8 cellular contexts compared by ENCODE assay signal in the genomic region with DNA sequence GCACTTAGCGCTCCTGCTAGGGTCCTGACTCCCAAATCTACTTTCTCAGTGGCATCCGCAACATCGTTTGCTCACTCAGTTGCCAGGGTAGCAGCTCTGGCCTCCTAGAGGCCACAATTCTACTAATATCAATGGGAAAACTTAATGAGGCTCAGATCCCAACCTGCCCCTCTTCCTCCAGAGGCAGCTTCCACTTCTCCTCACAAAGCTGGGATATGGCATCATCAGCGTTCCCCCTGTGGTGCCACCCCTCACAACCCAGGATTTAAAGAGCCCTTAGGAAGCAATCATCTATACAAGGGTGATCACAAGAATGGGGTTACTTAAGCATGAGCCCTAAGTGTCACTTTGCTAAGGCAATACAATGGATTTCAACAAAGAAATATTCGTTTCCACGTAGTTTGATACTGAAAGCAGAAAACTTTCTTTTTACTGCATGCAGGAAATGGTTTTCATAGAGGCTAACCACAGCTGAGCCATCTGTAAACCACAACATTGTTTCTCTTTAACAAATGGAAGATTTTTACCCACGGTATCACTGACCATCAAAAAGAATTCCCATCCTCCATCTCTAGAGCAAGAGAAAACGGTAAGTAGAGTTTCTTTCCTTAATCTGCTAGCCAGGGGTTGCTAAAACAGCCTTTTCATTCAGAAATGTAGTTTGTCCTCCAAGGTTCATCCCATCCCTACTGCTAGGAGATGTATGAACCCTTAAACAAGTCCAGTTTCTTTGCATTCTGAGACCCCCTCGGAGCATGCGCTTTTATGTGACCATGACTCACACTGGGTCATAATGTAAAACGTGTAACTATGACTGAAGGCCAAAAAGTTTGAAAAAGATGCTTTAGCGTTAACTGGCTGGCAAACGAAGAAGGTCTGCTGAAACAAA.
A peak's percentile ranks its signal among the peaks of the same experiment; 100 is the strongest.
DNase-seq lines count a peak whose midpoint lies in the region; ATAC-seq and TF ChIP-seq lines count a peak whose summit lies in the region.

No MANE protein-coding gene starts in this region.

- peaks cover 0 to 9% (median 4%) of the 10 kb centered on the region in 4 donors for H3K4me1 ChIP-seq in esophagus muscularis mucosa

- 78% methylated on average over 13 of the region's 13 CpGs for WGBS in esophagus muscularis mucosa

- TF ChIP-seq POLR2A in esophagus muscularis mucosa (IDR thresholded peaks at IDR 0.05; ENCODE audit: low read depth): no peak

- H3K27ac ChIP-seq in esophagus muscularis mucosa (replicated peaks in 1 of 4): no peak overlapping the region

- H3K36me3 Mint-ChIP-seq in activated naive CD4-positive, alpha-beta T cell treated with anti-CD3 and anti-CD28 coated beads, Interleukin-2, amount 50 U/mL, for 72 hours: no peaks in the 10 kb centered on the region

- H3K9me3 ChIP-seq in esophagus muscularis mucosa: no peaks in the 10 kb centered on the region

- TF ChIP-seq CTCF in AG09319 (IDR thresholded peaks at IDR 0.05; ENCODE audit: low read depth, low read length) (no peak; the same call in 1 of the 2 replicates), esophagus muscularis mucosa (IDR thresholded peaks at IDR 0.05) (no peak)

- ATAC-seq in GM19043 (IDR thresholded peaks at IDR 0.05; ENCODE audit: low read depth, unreplicated experiment) (peak; percentile 78), HG03175 (IDR thresholded peaks at IDR 0.05; ENCODE audit: unreplicated experiment) (peak; percentile 75)
- peak; percentile 77 to 87 for ATAC-seq in activated naive CD4-positive, alpha-beta T cell treated with anti-CD3 and anti-CD28 coated beads, Interleukin-2, amount 50 U/mL, for 72 hours

- H3K9me3 Mint-ChIP-seq in activated naive CD4-positive, alpha-beta T cell treated with anti-CD3 and anti-CD28 coated beads, Interleukin-2, amount 50 U/mL, for 72 hours: no peaks in the 10 kb centered on the region

- H3K27ac Mint-ChIP-seq in activated naive CD4-positive, alpha-beta T cell treated with anti-CD3 and anti-CD28 coated beads, Interleukin-2, amount 50 U/mL, for 72 hours: no peak overlapping the region

- intact Hi-C loops in esophagus muscularis mucosa (cut with DNase I): no loop called here

- H3K27me3 ChIP-seq in esophagus muscularis mucosa: no peaks in the 10 kb centered on the region

- no peak for TF ChIP-seq EP300 in esophagus muscularis mucosa (IDR thresholded peaks at IDR 0.05)

- H3K36me3 ChIP-seq in esophagus muscularis mucosa: peaks cover 0 to 5% (median 1%) of the 10 kb centered on the region in 4 donors

- DNase-seq in AG09319 (ENCODE audit: extremely low read depth, low read depth) (peak; percentile 62), myocyte (ENCODE audit: low read depth) (peak; percentile 82), GOT3 (lab: John Stamatoyannopoulos, UW) (no peak), esophagus muscularis mucosa (ENCODE audit: extremely low spot score) (no peak)
- no peak for DNase-seq in activated naive CD4-positive, alpha-beta T cell treated with anti-CD3 and anti-CD28 coated beads, Interleukin-2, amount 50 U/mL, for 72 hours (ENCODE audit: low spot score in 2 of 2)
- DNase-seq in activated CD8-positive, alpha-beta memory T cell treated with anti-CD3 and anti-CD28 coated beads for 24 hours: no peak

- H3K4me3 ChIP-seq in esophagus muscularis mucosa: no peak overlapping the region

Comparison
In these comparisons a context has a peak if more than half of its experiments do, and no peak if none do; other contexts are left out.
1. DNase-seq: peak in AG09319 (single experiment) and myocyte (single experiment); none in activated naive CD4-positive, alpha-beta T cell treated with anti-CD3 and anti-CD28 coated beads, Interleukin-2, amount 50 U/mL, for 72 hours (0 of 2), GOT3 (single experiment), esophagus muscularis mucosa (single experiment) and activated CD8-positive, alpha-beta memory T cell treated with anti-CD3 and anti-CD28 coated beads for 24 hours (single experiment).
2. Peak in every context shown above with its lines, with median percentiles within 50 percentile points of each other: ATAC-seq.